ENCODE assay signal across 15 cellular contexts in the genomic region with DNA sequence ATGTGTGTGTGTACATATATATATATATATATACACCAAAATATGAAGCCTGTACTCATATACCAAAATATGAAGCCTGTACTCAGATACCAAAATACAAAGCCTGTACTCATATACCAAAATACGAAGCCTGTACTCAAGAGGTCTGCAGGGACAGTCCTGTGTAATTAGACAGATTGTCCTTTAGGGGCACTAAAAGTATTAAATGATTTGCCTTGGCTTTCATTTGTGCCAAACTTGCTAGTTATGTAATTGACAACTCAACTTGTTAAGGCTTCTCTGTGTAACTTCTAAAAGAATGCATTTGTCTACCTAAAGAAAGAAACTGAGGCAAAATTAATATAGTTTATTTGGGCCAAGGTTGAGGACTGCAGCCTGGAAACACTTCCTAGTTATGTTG. TPM values are rescaled to one million over a fixed set of nuclear protein-coding genes. Genes with fewer than 3 reads are reported as not detected.
DNase-seq lines count a peak whose midpoint lies in the region; ATAC-seq, FAIRE-seq and TF ChIP-seq lines count a peak whose summit lies in the region.
"Had no signal": no experiment of that assay in that cellular context is flagged by ENCODE, and none has a peak within 500 bp of the region (broad histone marks: within the 10 kb centered on the region; RNA-seq: fewer than 3 reads in every experiment).

No MANE protein-coding gene starts in this region.

- H4K20me1 ChIP-seq in GM23248 (ENCODE audit: insufficient read depth) (no peaks in the 10 kb centered on the region), osteoblast (ENCODE audit: insufficient read depth, low read length) (no peaks in the 10 kb centered on the region)

- H2AFZ ChIP-seq in GM23248 (no peak overlapping the region), osteoblast (ENCODE audit: low read length) (no peak overlapping the region)

- FAIRE-seq in RCC 7860 (lab: Jason Lieb, UNC): peak; percentile 35
- FAIRE-seq: bronchial epithelial cell, H1 had no signal

- in situ Hi-C loops in GM23248 (cut with MboI): no loop called here

- no peaks in the 10 kb centered on the region for H3K36me3 ChIP-seq in GM23248 (ENCODE audit: low read depth)
- H3K36me3 ChIP-seq in osteoblast (ENCODE audit: insufficient read depth, low read length): no peaks in the 10 kb centered on the region
- H3K36me3 ChIP-seq in spleen: no peaks in the 10 kb centered on the region

- H3K27me3 ChIP-seq in GM23248 (replicated peaks; ENCODE audit: insufficient read depth) (peaks cover 9% of the 10 kb centered on the region; the same call in 1 of the 2 replicates), osteoblast (ENCODE audit: insufficient read depth, low read length) (peaks cover 2% of the 10 kb centered on the region), spleen (replicated peaks in 1 of 7) (no peaks in the 10 kb centered on the region)

- no peak for TF ChIP-seq POLR2A in spleen (IDR thresholded peaks at IDR 0.05)

- no peaks in the 10 kb centered on the region for H3K9me2 ChIP-seq in GM23248 (ENCODE audit: insufficient read depth)

- H3K4me3 ChIP-seq in GM23248 (no peak overlapping the region), fibroblast of mammary gland (ENCODE audit: control insufficient read depth, low read depth, low read length) (no peak overlapping the region), osteoblast (ENCODE audit: insufficient read depth, low read length) (no peak overlapping the region), spleen (no peak overlapping the region)

- TF ChIP-seq CTCF in fibroblast of mammary gland (conservative IDR thresholded peaks at IDR 0.05; ENCODE audit: control insufficient read depth, insufficient read depth, low read depth, low read length): no peak
- no peak for TF ChIP-seq CTCF in osteoblast (IDR thresholded peaks at IDR 0.05; ENCODE audit: extremely low read depth, low read depth, low read length)
- TF ChIP-seq CTCF in spleen (IDR thresholded peaks at IDR 0.05 in 8 of 11, conservative IDR thresholded peaks at IDR 0.05 in 3 of 11): no peak

- WGBS in GM23248 (ENCODE audit: low coverage in 1 of 2, low lambda C conversion rate in 2 of 2, missing lambda C conversion rate in 2 of 2), 2 experiments: 16% methylated on average over 1 of the region's 1 CpG
- WGBS in spleen, 5 donors: 42 to 78% (median 66%) methylated on average over 1 of the region's 1 CpG

- H3K27ac ChIP-seq in GM23248 (no peak overlapping the region), osteoblast (ENCODE audit: low read depth, low read length) (no peak overlapping the region), spleen (no peak overlapping the region)

- H3K79me2 ChIP-seq in GM23248 (ENCODE audit: insufficient read depth) (no peaks in the 10 kb centered on the region), osteoblast (ENCODE audit: insufficient read depth, low read length) (no peaks in the 10 kb centered on the region)

- no peak overlapping the region for H3K4me2 ChIP-seq in GM23248 (ENCODE audit: unreplicated experiment)
- H3K4me2 ChIP-seq in osteoblast (ENCODE audit: insufficient read depth, low read length): no peak overlapping the region

- DNase-seq in AG20443 (ENCODE audit: low spot score): peak; percentile 21
- peak; percentile 29 for DNase-seq in GM23248
- no peak for DNase-seq in RCC 7860 (ENCODE audit: low spot score)
- peak; percentile 6 for DNase-seq in fibroblast of mammary gland (ENCODE audit: low read depth)
- no peak for DNase-seq in osteoblast (ENCODE audit: insufficient read length, low spot score, missing footprints)
- no peak for DNase-seq in activated CD4-positive, alpha-beta T cell treated with anti-CD3 and anti-CD28 coated beads for 1 hour
- no peak for DNase-seq in spleen
- DNase-seq: activated CD4-positive, CD25-positive, alpha-beta regulatory T cell; DMS79; left cardiac atrium; NCI-H1105; stimulated activated CD4-positive, alpha-beta T cell treated with anti-CD3 and anti-CD28 coated beads, Interleukin-15, amount 100 ng/mL, for 24 hours had no signal

- intact Hi-C loops in spleen (cut with DNase I; ENCODE audit: low total_unique reads): no loop called here

- ATAC-seq in GM21825 (IDR thresholded peaks at IDR 0.05; ENCODE audit: unreplicated experiment): no peak
- ATAC-seq: left cardiac atrium had no signal

- H3K9me3 ChIP-seq in GM23248 (ENCODE audit: low read depth): no peaks in the 10 kb centered on the region
- H3K9me3 ChIP-seq in osteoblast (ENCODE audit: low read depth, low read length): no peaks in the 10 kb centered on the region
- no peaks in the 10 kb centered on the region for H3K9me3 ChIP-seq in spleen

- no peaks in the 10 kb centered on the region for H3K4me1 ChIP-seq in GM23248 (ENCODE audit: insufficient read depth)
- no peaks in the 10 kb centered on the region for H3K4me1 ChIP-seq in osteoblast (ENCODE audit: insufficient read depth, low read length)
- H3K4me1 ChIP-seq in spleen: peaks cover 0 to 12% (median 0%) of the 10 kb centered on the region in 6 donors

- no peaks in the 10 kb centered on the region for H3F3A ChIP-seq in GM23248 (ENCODE audit: insufficient read depth)

- no peak overlapping the region for H3K9ac ChIP-seq in GM23248

RNA-seq across cellular contexts. Expression of gene DHX40, which starts 30.8 kb away (rescaled TPM):
- total RNA-seq in GM23248 (2014; rRNA removed; shearing (Covaris generic)): 68.5 and 76.1 TPM in 2 replicates
- polyA plus RNA-seq in GM23248 (2016; fragmentation: Nextera tagmentation; extraction: Ambion mirVana): 17.9 and 18.9 TPM in 2 replicates
- total RNA-seq in osteoblast: 74.6 and 76.4 TPM in 2 replicates
- total RNA-seq in spleen: 10 to 100 TPM; 22.0 to 33.5 (median 28.1) TPM
- polyA plus RNA-seq in spleen: 10 to 100 TPM in 1 of 3 donors, 1 to 10 TPM in 2; 9.3 to 10.8 (median 9.4) TPM

Comparison
In these comparisons a context has a peak if more than half of its experiments do, and no peak if none do; other contexts are left out.
1. DNase-seq: peak in AG20443 (single experiment), GM23248 (single experiment) and fibroblast of mammary gland (single experiment); none in RCC 7860 (single experiment), osteoblast (single experiment), activated CD4-positive, alpha-beta T cell treated with anti-CD3 and anti-CD28 coated beads for 1 hour (single experiment) and spleen (single experiment).